35 cellular contexts compared by ENCODE assay signal in genomic region chr13:96573563-96573962, GRCh38.
"Had no signal": no experiment of that assay in that cellular context is flagged by ENCODE, and none has a peak within 500 bp of the region (broad histone marks: within the 10 kb centered on the region; RNA-seq: fewer than 3 reads in every experiment).

No MANE protein-coding gene starts in this region.

- H3K27me3 ChIP-seq: MG63 had no signal

- H3K36me3 ChIP-seq: MG63 had no signal

- H3K9me3 ChIP-seq: MG63 had no signal

- H3K4me3 ChIP-seq: MG63 had no signal

- H3K4me2 ChIP-seq: KMS-11 had no signal

- H3K9ac ChIP-seq: KMS-11 had no signal

- DNase-seq: Karpas-422, Kasumi-1, KG1, MG63, MM.1S, MV-4-11, NCI-H1048, NCI-H1092, NCI-H1092 treated with DMSO at 0.1 percent for 48 hours, NCI-H1105, NCI-H1105 treated with DMSO at 0.1 percent for 48 hours, NCI-H1417, NCI-H1417 treated with DMSO at 0.1 percent for 48 hours, NCI-H1436, NCI-H1436 treated with DMSO at 0.1 percent for 48 hours, NCI-H146, NCI-H1694, NCI-H1694 treated with DMSO at 0.1 percent for 48 hours, NCI-H187, NCI-H187 treated with DMSO at 0.1 percent for 48 hours, NCI-H1930, NCI-H2029, NCI-H2029 treated with DMSO at 0.1 percent for 48 hours, NCI-H2081, NCI-H2081 treated with DMSO at 0.1 percent for 48 hours, NCI-H2107, NCI-H2171, NCI-H2171 treated with DMSO at 0.1 percent for 48 hours, NCI-H2227 treated with DMSO at 0.1 percent for 48 hours, NCI-H226, NCI-H345, NCI-H446, NCI-H446 treated with DMSO at 0.1 percent for 48 hours, NCI-H510A had no signal

- H3K27ac ChIP-seq: KMS-11 had no signal
